8 cellular contexts compared by ENCODE assay signal in the genomic region with DNA sequence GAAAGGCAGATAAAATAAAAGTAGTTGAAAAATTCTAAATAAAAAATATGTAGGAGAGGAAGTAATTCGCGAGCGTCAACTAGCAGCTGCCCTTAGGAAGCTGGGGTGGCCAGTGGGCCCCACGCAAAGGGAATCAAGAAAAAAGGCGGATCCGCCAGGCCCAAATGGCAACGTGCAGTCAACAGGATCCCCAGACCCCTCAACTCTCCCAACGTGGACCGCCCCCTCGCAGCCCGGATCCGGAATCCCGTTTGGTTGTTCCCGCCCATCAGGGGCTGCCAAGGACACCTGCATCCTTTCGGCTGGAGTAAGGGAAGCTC. TPM values are rescaled to one million over a fixed set of nuclear protein-coding genes. Genes with fewer than 3 reads are reported as not detected.
DNase-seq lines count a peak whose midpoint lies in the region; ATAC-seq, FAIRE-seq and TF ChIP-seq lines count a peak whose summit lies in the region.

No MANE protein-coding gene starts in this region.

- H4K20me1 ChIP-seq in keratinocyte (ENCODE audit: control insufficient read depth, extremely low read depth, insufficient read depth, low read length): no peaks in the 10 kb centered on the region

- TF ChIP-seq POLR2A in suprapubic skin (IDR thresholded peaks at IDR 0.05): no peak

- no peaks in the 10 kb centered on the region for H3K9me1 ChIP-seq in keratinocyte (ENCODE audit: control insufficient read depth, extremely low read depth, insufficient read depth, low read length)

- dilution Hi-C loops in keratinocyte (cut with MboI; ENCODE audit: extremely low pct_ligation_motif_present, low sequenced_read_pairs): no loop called here

- H3K27me3 ChIP-seq in adipocyte (replicated peaks; ENCODE audit: control insufficient read depth, insufficient read depth, low read length): no peaks in the 10 kb centered on the region
- no peaks in the 10 kb centered on the region for H3K27me3 ChIP-seq in keratinocyte (ENCODE audit: control insufficient read depth, extremely low read depth, insufficient read depth, low read length)
- H3K27me3 ChIP-seq in suprapubic skin: no peaks in the 10 kb centered on the region

- peak overlapping the region; percentile 94 for H3K4me3 Mint-ChIP-seq in activated CD8-positive, alpha-beta memory T cell treated with anti-CD3 and anti-CD28 coated beads, Interleukin-2, amount 10 ng/mL, durations not matched to agents 7 days and 5 days

- no peak for DNase-seq in activated CD8-positive, alpha-beta memory T cell treated with anti-CD3 and anti-CD28 coated beads, Interleukin-2, amount 10 ng/mL, durations not matched to agents 7 days and 5 days
- no peak for DNase-seq in activated CD8-positive, alpha-beta memory T cell treated with anti-CD3 and anti-CD28 coated beads, Interleukin-2, amount 50 U/mL, for 48 hours
- DNase-seq in adipocyte (ENCODE audit: low read depth): no peak
- no peak for DNase-seq in keratinocyte (ENCODE audit: low read depth, low spot score)
- DNase-seq in suprapubic skin (ENCODE audit: low spot score in 2 of 2): no peak
- no peak for DNase-seq in islet precursor cell
- DNase-seq in NCI-H2196 treated with DMSO at 0.1 percent for 48 hours (lab: John Stamatoyannopoulos, UW; ENCODE audit: unreplicated experiment): no peak

- peak overlapping the region; percentile 88 for H3K27ac Mint-ChIP-seq in activated CD8-positive, alpha-beta memory T cell treated with anti-CD3 and anti-CD28 coated beads, Interleukin-2, amount 10 ng/mL, durations not matched to agents 7 days and 5 days

- no peak for ATAC-seq in activated CD8-positive, alpha-beta memory T cell treated with anti-CD3 and anti-CD28 coated beads, Interleukin-2, amount 10 ng/mL, durations not matched to agents 7 days and 5 days
- ATAC-seq in HG03159 (IDR thresholded peaks at IDR 0.05; ENCODE audit: unreplicated experiment): peak; percentile 18

- no peak for TF ChIP-seq EP300 in suprapubic skin (IDR thresholded peaks at IDR 0.05)

- peaks cover 27% of the 10 kb centered on the region for H3K79me2 ChIP-seq in keratinocyte (ENCODE audit: control insufficient read depth, insufficient read depth, low read length)

- peak overlapping the region; percentile 99 for H3K4me3 ChIP-seq in adipocyte (ENCODE audit: low read length)
- H3K4me3 ChIP-seq in keratinocyte (ENCODE audit: control insufficient read depth in 2 of 3, extremely low read depth in 1 of 3, insufficient read depth in 2 of 3, low read depth in 1 of 3, low read length in 3 of 3): peak overlapping the region; percentile 71 to 100 (median 100)
- H3K4me3 ChIP-seq in suprapubic skin: peak overlapping the region; percentile 83

- peaks cover 30% of the 10 kb centered on the region for H3K4me1 Mint-ChIP-seq in activated CD8-positive, alpha-beta memory T cell treated with anti-CD3 and anti-CD28 coated beads, Interleukin-2, amount 10 ng/mL, durations not matched to agents 7 days and 5 days

- H3K36me3 ChIP-seq in adipocyte (ENCODE audit: control insufficient read depth, insufficient read depth, low read length, severe bottlenecking) (peaks cover 12% of the 10 kb centered on the region), keratinocyte (ENCODE audit: control insufficient read depth in 2 of 2, extremely low read depth in 1 of 2, insufficient read depth in 2 of 2, low read length in 2 of 2) (peaks cover 5 to 12% of the 10 kb centered on the region in 2 experiments), suprapubic skin (peaks cover 16% of the 10 kb centered on the region)

- H3K9me3 Mint-ChIP-seq in activated CD8-positive, alpha-beta memory T cell treated with anti-CD3 and anti-CD28 coated beads, Interleukin-2, amount 10 ng/mL, durations not matched to agents 7 days and 5 days (ENCODE audit: low read depth): no peaks in the 10 kb centered on the region

- H3K27me3 Mint-ChIP-seq in activated CD8-positive, alpha-beta memory T cell treated with anti-CD3 and anti-CD28 coated beads, Interleukin-2, amount 10 ng/mL, durations not matched to agents 7 days and 5 days: no peaks in the 10 kb centered on the region

- H3K27ac ChIP-seq in keratinocyte (ENCODE audit: control insufficient read depth, insufficient read depth, low read length) (peak overlapping the region; percentile 13), suprapubic skin (no peak overlapping the region)

- H3K9me3 ChIP-seq in adipocyte (ENCODE audit: control insufficient read depth, low read length): no peaks in the 10 kb centered on the region
- H3K9me3 ChIP-seq in keratinocyte (ENCODE audit: control insufficient read depth, low read depth, low read length): no peaks in the 10 kb centered on the region
- no peaks in the 10 kb centered on the region for H3K9me3 ChIP-seq in suprapubic skin

- H3K4me2 ChIP-seq in keratinocyte (ENCODE audit: control insufficient read depth, extremely low read depth, insufficient read depth, low read depth, low read length): peak overlapping the region; percentile 97

- WGBS in suprapubic skin: under 1% methylated on average over 14 of the region's 15 CpGs

- no peaks in the 10 kb centered on the region for H3K36me3 Mint-ChIP-seq in activated CD8-positive, alpha-beta memory T cell treated with anti-CD3 and anti-CD28 coated beads, Interleukin-2, amount 10 ng/mL, durations not matched to agents 7 days and 5 days

- H3K4me1 ChIP-seq in adipocyte (ENCODE audit: control insufficient read depth, insufficient read depth, low read length) (peaks cover 14% of the 10 kb centered on the region), keratinocyte (ENCODE audit: control insufficient read depth, extremely low read depth, insufficient read depth, low read length) (peaks cover 16% of the 10 kb centered on the region), suprapubic skin (peaks cover 22% of the 10 kb centered on the region)

- CTCF ChIA-PET in activated CD8-positive, alpha-beta memory T cell treated with anti-CD3 and anti-CD28 coated beads, Interleukin-2, amount 10 ng/mL, durations not matched to agents 7 days and 5 days (lab: Charles Lee): interaction anchor here (1.0 to 2.6 kb wide), 6 partner anchors 9 to 178 kb away, joined by 3 to 13 read pairs (median 6); partner anchors contain the start of genes RBBP9, SEC23B and ZNF133

- TF ChIP-seq CTCF in keratinocyte (optimal IDR thresholded peaks at IDR 0.05 in 1 of 3, IDR thresholded peaks at IDR 0.05 in 1 of 3, conservative IDR thresholded peaks at IDR 0.05 in 1 of 3; ENCODE audit: extremely low read depth in 1 of 3, insufficient read depth in 2 of 3, low read length in 3 of 3): no peak
- no peak for TF ChIP-seq CTCF in suprapubic skin (IDR thresholded peaks at IDR 0.05)

- H3K9ac ChIP-seq in adipocyte (ENCODE audit: low read length): peak overlapping the region; percentile 91
- peak overlapping the region; percentile 94 for H3K9ac ChIP-seq in keratinocyte (ENCODE audit: control insufficient read depth, extremely low read depth, insufficient read depth, low read length)

- H2AFZ ChIP-seq in keratinocyte (ENCODE audit: control insufficient read depth, low read length): peak overlapping the region; percentile 96

- FAIRE-seq in keratinocyte (lab: Jason Lieb, UNC): no peak

RNA-seq across cellular contexts. Expression of gene DZANK1, which starts 0.3 kb away (rescaled TPM):
- total RNA-seq in activated CD8-positive, alpha-beta memory T cell treated with anti-CD3 and anti-CD28 coated beads, Interleukin-2, amount 10 ng/mL, durations not matched to agents 7 days and 5 days: 1 to 10 TPM; 1.7 to 2.0 TPM
- 1.7 to 3.4 TPM (median 3.0 TPM) in 3 replicates for polyA plus RNA-seq in keratinocyte
- polyA plus RNA-seq in keratinocyte (2011; ENCODE audit: low read depth): 1.4 TPM
- 1.1 and 1.6 TPM in 2 replicates for polyA plus RNA-seq in keratinocyte (2011; cell fraction: cytosol; rRNA removed)
- polyA plus RNA-seq in keratinocyte (2011; cell fraction: nucleus; rRNA removed): 7.2 and 7.4 TPM in 2 replicates
- polyA plus RNA-seq in keratinocyte (2012; ENCODE audit: low replicate concordance): 1.1 and 1.4 TPM in 2 replicates
- 0.79 to 1.8 TPM (median 1.4 TPM) in 3 replicates for polyA minus RNA-seq in keratinocyte
- polyA minus RNA-seq in keratinocyte (2011; cell fraction: cytosol; rRNA and poly(A)+ RNA removed): not detected
- 1.8 and 3.4 TPM in 2 replicates for polyA minus RNA-seq in keratinocyte (2011; cell fraction: nucleus; rRNA and poly(A)+ RNA removed)
- total RNA-seq in suprapubic skin: 1 to 10 TPM; 1.7 to 4.5 (median 3.0) TPM

RNA-seq across cellular contexts. Expression of gene POLR3F, which starts 0.7 kb away (rescaled TPM):
- total RNA-seq in activated CD8-positive, alpha-beta memory T cell treated with anti-CD3 and anti-CD28 coated beads, Interleukin-2, amount 10 ng/mL, durations not matched to agents 7 days and 5 days: 10 to 100 TPM in 1 of 2 experiments, 1 to 10 TPM in 1; 7.3 to 11.6 TPM
- polyA plus RNA-seq in keratinocyte: 8.0 to 12.2 TPM (median 12.0 TPM) in 3 replicates
- 7.1 TPM for polyA plus RNA-seq in keratinocyte (2011; ENCODE audit: low read depth)
- 6.1 and 12.0 TPM in 2 replicates for polyA plus RNA-seq in keratinocyte (2011; cell fraction: cytosol; rRNA removed)
- 8.5 and 12.3 TPM in 2 replicates for polyA plus RNA-seq in keratinocyte (2011; cell fraction: nucleus; rRNA removed)
- polyA plus RNA-seq in keratinocyte (2012; ENCODE audit: low replicate concordance): 4.9 and 11.9 TPM in 2 replicates
- polyA minus RNA-seq in keratinocyte: 2.6 to 6.1 TPM (median 3.9 TPM) in 3 replicates
- polyA minus RNA-seq in keratinocyte (2011; cell fraction: cytosol; rRNA and poly(A)+ RNA removed): 11.3 TPM
- polyA minus RNA-seq in keratinocyte (2011; cell fraction: nucleus; rRNA and poly(A)+ RNA removed): 7.4 and 12.8 TPM in 2 replicates
- 10 to 100 TPM in 1 of 4 donors, 1 to 10 TPM in 3; 6.9 to 13.7 (median 7.1) TPM for total RNA-seq in suprapubic skin

RNA-seq across cellular contexts. Expression of gene RBBP9, which starts 30.5 kb away (rescaled TPM):
- 10 to 100 TPM; 13.4 to 13.5 TPM for total RNA-seq in activated CD8-positive, alpha-beta memory T cell treated with anti-CD3 and anti-CD28 coated beads, Interleukin-2, amount 10 ng/mL, durations not matched to agents 7 days and 5 days
- 16.5 to 17.9 TPM (median 17.3 TPM) in 3 replicates for polyA plus RNA-seq in keratinocyte
- polyA plus RNA-seq in keratinocyte (2011; ENCODE audit: low read depth): 1.8 TPM
- 13.2 and 26.6 TPM in 2 replicates for polyA plus RNA-seq in keratinocyte (2011; cell fraction: cytosol; rRNA removed)
- 8.4 and 10.5 TPM in 2 replicates for polyA plus RNA-seq in keratinocyte (2011; cell fraction: nucleus; rRNA removed)
- 5.7 and 12.8 TPM in 2 replicates for polyA plus RNA-seq in keratinocyte (2012; ENCODE audit: low replicate concordance)
- 10.1 to 47.0 TPM (median 38.9 TPM) in 3 replicates for polyA minus RNA-seq in keratinocyte
- polyA minus RNA-seq in keratinocyte (2011; cell fraction: cytosol; rRNA and poly(A)+ RNA removed): 13.6 TPM
- polyA minus RNA-seq in keratinocyte (2011; cell fraction: nucleus; rRNA and poly(A)+ RNA removed): 5.1 and 14.7 TPM in 2 replicates
- total RNA-seq in suprapubic skin: 10 to 100 TPM; 17.7 to 32.9 (median 19.1) TPM

RNA-seq across cellular contexts. Expression of gene SEC23B, which starts 41.2 kb away (rescaled TPM):
- total RNA-seq in activated CD8-positive, alpha-beta memory T cell treated with anti-CD3 and anti-CD28 coated beads, Interleukin-2, amount 10 ng/mL, durations not matched to agents 7 days and 5 days: 10 to 100 TPM; 63.0 to 97.8 TPM
- 96.1 to 104 TPM (median 102 TPM) in 3 replicates for polyA plus RNA-seq in keratinocyte
- polyA plus RNA-seq in keratinocyte (2011; ENCODE audit: low read depth): 20.3 TPM
- 68.8 and 92.4 TPM in 2 replicates for polyA plus RNA-seq in keratinocyte (2011; cell fraction: cytosol; rRNA removed)
- polyA plus RNA-seq in keratinocyte (2011; cell fraction: nucleus; rRNA removed): 92.5 and 98.2 TPM in 2 replicates
- 61.1 and 64.5 TPM in 2 replicates for polyA plus RNA-seq in keratinocyte (2012; ENCODE audit: low replicate concordance)
- polyA minus RNA-seq in keratinocyte: 60.3 to 130 TPM (median 126 TPM) in 3 replicates
- 55.2 TPM for polyA minus RNA-seq in keratinocyte (2011; cell fraction: cytosol; rRNA and poly(A)+ RNA removed)
- 59.2 and 95.7 TPM in 2 replicates for polyA minus RNA-seq in keratinocyte (2011; cell fraction: nucleus; rRNA and poly(A)+ RNA removed)
- total RNA-seq in suprapubic skin: 10 to 100 TPM; 37.5 to 53.2 (median 49.6) TPM
